ENCODE assay signal across 8 cellular contexts in the genomic region with DNA sequence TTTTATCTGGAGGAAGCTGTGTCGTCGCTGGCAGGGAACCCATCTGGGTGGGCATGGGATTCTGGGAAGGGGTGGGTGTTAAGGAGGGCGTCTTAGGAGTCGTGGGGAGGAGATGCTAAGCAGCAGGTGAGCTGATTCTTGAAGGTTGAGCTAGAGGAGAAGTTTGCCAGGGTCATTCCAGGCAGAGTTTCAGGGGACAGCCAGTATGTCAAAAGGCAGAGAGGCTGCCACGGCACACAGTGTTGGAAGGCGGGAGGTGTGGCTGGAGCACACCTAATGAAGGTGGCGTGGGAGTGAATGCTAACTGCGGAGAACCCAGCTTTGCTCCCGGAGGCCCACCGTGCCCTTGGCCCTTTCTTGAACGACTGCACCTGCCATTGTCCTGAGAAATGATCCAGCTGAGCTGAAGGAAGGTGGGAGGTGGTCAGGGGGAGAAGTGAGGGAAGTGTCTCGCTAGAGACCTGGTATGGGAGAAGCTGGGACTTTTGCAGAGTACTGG. TPM values are rescaled to one million over a fixed set of nuclear protein-coding genes. Genes with fewer than 3 reads are reported as not detected.
A peak's percentile ranks its signal among the peaks of the same experiment; 100 is the strongest.
DNase-seq lines count a peak whose midpoint lies in the region; ATAC-seq and TF ChIP-seq lines count a peak whose summit lies in the region.

No MANE protein-coding gene starts in this region.

- H3K27me3 Mint-ChIP-seq in dendritic cell treated with granulocyte-macrophage colony-stimulating factor and Interleukin-4, amounts not matched to agents 40 ng/mL and 50 ng/mL, for 4 days: no peaks in the 10 kb centered on the region
- H3K27me3 Mint-ChIP-seq in natural killer cell treated with Interleukin-12 subunit alpha and Interleukin-12 subunit beta and Interleukin-15 and Interleukin-18, amount 100 ng/mL, for 72 hours: no peaks in the 10 kb centered on the region

- peak overlapping the region; percentile 97 for H3K4me2 ChIP-seq in Karpas-422 (ENCODE audit: low read depth, low read length, poor library complexity, severe bottlenecking)

- intact Hi-C loops in dendritic cell treated with granulocyte-macrophage colony-stimulating factor and Interleukin-4, amounts not matched to agents 40 ng/mL and 50 ng/mL, for 4 days (cut with micrococcal nuclease): loop anchor here (10.0 kb wide), 2 partner anchors 46 to 124 kb away; no protein-coding TSS in a partner anchor

- peaks cover 24% of the 10 kb centered on the region for H3K36me3 Mint-ChIP-seq in dendritic cell treated with granulocyte-macrophage colony-stimulating factor and Interleukin-4, amounts not matched to agents 40 ng/mL and 50 ng/mL, for 4 days (ENCODE audit: low read depth)
- no peaks in the 10 kb centered on the region for H3K36me3 Mint-ChIP-seq in natural killer cell treated with Interleukin-12 subunit alpha and Interleukin-12 subunit beta and Interleukin-15 and Interleukin-18, amount 100 ng/mL, for 72 hours

- TF ChIP-seq CTCF in AG10803 (conservative IDR thresholded peaks at IDR 0.05; ENCODE audit: low read length): no peak

- H3K4me1 Mint-ChIP-seq in dendritic cell treated with granulocyte-macrophage colony-stimulating factor and Interleukin-4, amounts not matched to agents 40 ng/mL and 50 ng/mL, for 4 days (ENCODE audit: low read depth): peaks cover 87% of the 10 kb centered on the region
- H3K4me1 Mint-ChIP-seq in natural killer cell treated with Interleukin-12 subunit alpha and Interleukin-12 subunit beta and Interleukin-15 and Interleukin-18, amount 100 ng/mL, for 72 hours (ENCODE audit: low read depth in 2 of 2): peaks cover 30 to 34% of the 10 kb centered on the region in 2 donors

- H3K4me3 ChIP-seq in AG10803 (ENCODE audit: low read length) (peak overlapping the region; percentile 75), Karpas-422 (ENCODE audit: low read length) (peak overlapping the region; percentile 99)

- peaks cover 59% of the 10 kb centered on the region for H3K79me2 ChIP-seq in Karpas-422 (ENCODE audit: low read length)

- no peaks in the 10 kb centered on the region; the same call in 1 of the 2 replicates for H4K20me1 ChIP-seq in Karpas-422 (ENCODE audit: insufficient read depth, low read depth, low read length)

- peak overlapping the region; percentile 91 for H3K4me3 Mint-ChIP-seq in dendritic cell treated with granulocyte-macrophage colony-stimulating factor and Interleukin-4, amounts not matched to agents 40 ng/mL and 50 ng/mL, for 4 days
- H3K4me3 Mint-ChIP-seq in natural killer cell treated with Interleukin-12 subunit alpha and Interleukin-12 subunit beta and Interleukin-15 and Interleukin-18, amount 100 ng/mL, for 72 hours: peak overlapping the region; percentile 78

- peaks cover 26% of the 10 kb centered on the region for H3K4me1 ChIP-seq in Karpas-422 (ENCODE audit: low read length)

- H3K27ac Mint-ChIP-seq in dendritic cell treated with granulocyte-macrophage colony-stimulating factor and Interleukin-4, amounts not matched to agents 40 ng/mL and 50 ng/mL, for 4 days: peak overlapping the region; percentile 87
- peak overlapping the region; percentile 13 to 82 for H3K27ac Mint-ChIP-seq in natural killer cell treated with Interleukin-12 subunit alpha and Interleukin-12 subunit beta and Interleukin-15 and Interleukin-18, amount 100 ng/mL, for 72 hours

- no peak overlapping the region for H2AFZ ChIP-seq in Karpas-422 (ENCODE audit: low read length)

- peak overlapping the region; percentile 98 for H3K9ac ChIP-seq in Karpas-422 (ENCODE audit: low read length)

- H3K9me3 Mint-ChIP-seq in dendritic cell treated with granulocyte-macrophage colony-stimulating factor and Interleukin-4, amounts not matched to agents 40 ng/mL and 50 ng/mL, for 4 days: no peaks in the 10 kb centered on the region
- H3K9me3 Mint-ChIP-seq in natural killer cell treated with Interleukin-12 subunit alpha and Interleukin-12 subunit beta and Interleukin-15 and Interleukin-18, amount 100 ng/mL, for 72 hours: no peaks in the 10 kb centered on the region

- no peak for DNase-seq in AG10803 (ENCODE audit: low read depth)
- DNase-seq in Karpas-422: no peak
- DNase-seq in natural killer cell treated with Interleukin-12 subunit alpha and Interleukin-12 subunit beta and Interleukin-15 and Interleukin-18, amount 100 ng/mL, for 72 hours (ENCODE audit: low spot score): no peak
- no peak for DNase-seq in NCI-H128 (lab: John Stamatoyannopoulos, UW; ENCODE audit: unreplicated experiment)
- no peak for DNase-seq in NCI-H82 treated with DMSO at 0.1 percent for 48 hours (lab: John Stamatoyannopoulos, UW; ENCODE audit: unreplicated experiment)

- no peaks in the 10 kb centered on the region for H3K27me3 ChIP-seq in Karpas-422 (ENCODE audit: low read length)

- H3K27ac ChIP-seq in Karpas-422 (ENCODE audit: low read length): no peak overlapping the region

- no peaks in the 10 kb centered on the region for H3K9me2 ChIP-seq in Karpas-422 (replicated peaks; ENCODE audit: insufficient read depth, low read length)

- H3K9me3 ChIP-seq in Karpas-422 (ENCODE audit: low read length): no peaks in the 10 kb centered on the region

- H3K36me3 ChIP-seq in Karpas-422 (ENCODE audit: insufficient read depth, low read length): no peaks in the 10 kb centered on the region

- no peak for ATAC-seq in natural killer cell treated with Interleukin-12 subunit alpha and Interleukin-12 subunit beta and Interleukin-15 and Interleukin-18, amount 100 ng/mL, for 72 hours
- ATAC-seq in activated CD4-positive, CD25-positive, alpha-beta regulatory T cell treated with anti-CD3 and anti-CD28 coated beads, Interleukin-2, amount 50 U/mL, for 24 hours: no peak
- no peak for ATAC-seq in GM19023 (IDR thresholded peaks at IDR 0.05; ENCODE audit: unreplicated experiment)

RNA-seq across cellular contexts. Expression of gene FAM118A, which starts 1.3 kb away (rescaled TPM):
- 72.2 and 83.3 TPM in 2 replicates for total RNA-seq in Karpas-422 (2014; rRNA removed; shearing (Covaris generic); ENCODE audit: low replicate concordance)
- 100 to 1,000 TPM in 1 of 2 donors, 10 to 100 TPM in 1; 24.9 to 138 TPM for total RNA-seq in natural killer cell treated with Interleukin-12 subunit alpha and Interleukin-12 subunit beta and Interleukin-15 and Interleukin-18, amount 100 ng/mL, for 72 hours

RNA-seq across cellular contexts. Expression of gene UPK3A, which starts 26.3 kb away (rescaled TPM):
- total RNA-seq in Karpas-422 (2014; rRNA removed; shearing (Covaris generic); ENCODE audit: low replicate concordance): not detected in 2 replicates
- not detected for total RNA-seq in natural killer cell treated with Interleukin-12 subunit alpha and Interleukin-12 subunit beta and Interleukin-15 and Interleukin-18, amount 100 ng/mL, for 72 hours
